Comparison of ENCODE assay signal across 9 cellular contexts in the genomic region with DNA sequence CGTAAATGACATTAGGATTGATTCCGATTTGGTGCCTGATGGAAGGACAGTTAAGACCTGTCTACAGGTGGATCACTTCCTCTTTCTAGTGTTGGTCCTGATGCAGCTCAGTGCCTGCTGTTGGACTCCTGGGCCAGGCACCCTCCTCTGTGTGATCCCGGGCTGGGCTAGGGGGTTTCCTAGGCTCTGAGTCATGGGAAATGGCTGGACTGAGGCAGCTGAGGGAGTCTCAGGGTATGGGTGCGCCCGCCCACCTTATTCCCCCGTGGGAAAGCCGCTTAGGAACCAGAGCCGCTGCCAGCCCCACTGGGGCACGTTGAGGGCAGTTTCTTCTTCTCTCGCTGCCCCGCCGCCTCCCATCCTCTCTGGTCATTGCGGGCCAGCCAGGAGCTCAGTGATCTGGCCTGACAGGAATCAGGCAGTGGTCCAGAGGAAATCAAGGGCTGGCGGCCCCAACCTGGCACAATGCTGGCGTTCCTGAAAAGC. TPM values are rescaled to one million over a fixed set of nuclear protein-coding genes. Genes with fewer than 3 reads are reported as not detected.
DNase-seq lines count a peak whose midpoint lies in the region; ATAC-seq lines count a peak whose summit lies in the region.
"Had no signal": no experiment of that assay in that cellular context is flagged by ENCODE, and none has a peak within 500 bp of the region (broad histone marks: within the 10 kb centered on the region; RNA-seq: fewer than 3 reads in every experiment).

No MANE protein-coding gene starts in this region.

- peaks cover 82% of the 10 kb centered on the region for H3K36me3 ChIP-seq in SJSA1

- peaks cover 60% of the 10 kb centered on the region for H3K4me1 ChIP-seq in SJSA1 (replicated peaks)

- H3K4me3 ChIP-seq in SJSA1 = no peak overlapping the region

- peak; percentile 47 for DNase-seq in activated T-cell treated with anti-CD3 and anti-CD28 coated beads, Interleukin-2, amount 50 U/mL, for 4 hours
- DNase-seq in activated T-cell treated with anti-CD3 and anti-CD28 coated beads for 4 hours (no peak), SJSA1 (ENCODE audit: low read depth in 1 of 2, low spot score in 2 of 2) (peak; percentile 80 to 87), inferior parietal cortex (ENCODE audit: extremely low spot score) (no peak), NCI-H1417 (lab: John Stamatoyannopoulos, UW) (no peak), RPMI8226 (no peak)
- DNase-seq in effector CD8-positive, alpha-beta T cell (lab: John Stamatoyannopoulos, UW) = peak; percentile 63
- peak; percentile 70 for DNase-seq in stimulated activated naive CD8-positive, alpha-beta T cell treated with anti-CD3 and anti-CD28 coated beads, Interleukin-15, Interleukin-2, amounts not matched to agents 100 U/mL and 50 U/mL, for 24 hours

- ATAC-seq in activated T-cell treated with anti-CD3 and anti-CD28 coated beads, Interleukin-2, amount 50 U/mL, for 4 hours = peak; percentile 5 to 23
- peak; percentile 24 for ATAC-seq in stimulated activated naive CD8-positive, alpha-beta T cell treated with anti-CD3 and anti-CD28 coated beads, Interleukin-15, Interleukin-2, amounts not matched to agents 100 U/mL and 50 U/mL, for 24 hours

- no peaks in the 10 kb centered on the region for H3K9me3 Mint-ChIP-seq in activated T-cell treated with anti-CD3 and anti-CD28 coated beads, Interleukin-2, amount 50 U/mL, for 4 hours

- H3K27me3 Mint-ChIP-seq in activated T-cell treated with anti-CD3 and anti-CD28 coated beads, Interleukin-2, amount 50 U/mL, for 4 hours (ENCODE audit: low read depth) = no peaks in the 10 kb centered on the region

- H3K27ac ChIP-seq in SJSA1 = peak overlapping the region; percentile 75
- H3K27ac ChIP-seq: HL-60 had no signal

- peaks cover 12% of the 10 kb centered on the region for H3K36me3 Mint-ChIP-seq in activated T-cell treated with anti-CD3 and anti-CD28 coated beads, Interleukin-2, amount 50 U/mL, for 4 hours (ENCODE audit: insufficient read depth)

- peaks cover 99% of the 10 kb centered on the region for H3K4me1 Mint-ChIP-seq in activated T-cell treated with anti-CD3 and anti-CD28 coated beads, Interleukin-2, amount 50 U/mL, for 4 hours (ENCODE audit: low read depth)

- peak overlapping the region; percentile 72 for H3K4me3 Mint-ChIP-seq in activated T-cell treated with anti-CD3 and anti-CD28 coated beads, Interleukin-2, amount 50 U/mL, for 4 hours

- H3K27me3 ChIP-seq in SJSA1 (replicated peaks) = no peaks in the 10 kb centered on the region

- H3K9me3 ChIP-seq in SJSA1 (replicated peaks) = no peaks in the 10 kb centered on the region

RNA-seq across cellular contexts. Expression of a gene that starts 12.9 kb away (rescaled TPM):
- 10 to 100 TPM; 34.4 to 49.7 (median 37.3) TPM for total RNA-seq in activated T-cell treated with anti-CD3 and anti-CD28 coated beads, Interleukin-2, amount 50 U/mL, for 4 hours
- total RNA-seq in SJSA1 (2014; rRNA removed; shearing (Covaris generic)) = 17.8 and 33.5 TPM in 2 replicates

RNA-seq across cellular contexts. Expression of a gene that starts 49.3 kb away (rescaled TPM):
- total RNA-seq in activated T-cell treated with anti-CD3 and anti-CD28 coated beads, Interleukin-2, amount 50 U/mL, for 4 hours = 100 to 1,000 TPM; 273 to 286 (median 282) TPM
- total RNA-seq in SJSA1 (2014; rRNA removed; shearing (Covaris generic)) = 636 and 814 TPM in 2 replicates

Comparison
In these comparisons a context has a peak if more than half of its experiments do, and no peak if none do; other contexts are left out.
1. DNase-seq: peak in activated T-cell treated with anti-CD3 and anti-CD28 coated beads, Interleukin-2, amount 50 U/mL, for 4 hours (single experiment), SJSA1 (2 of 2), effector CD8-positive, alpha-beta T cell (single experiment) and stimulated activated naive CD8-positive, alpha-beta T cell treated with anti-CD3 and anti-CD28 coated beads, Interleukin-15, Interleukin-2, amounts not matched to agents 100 U/mL and 50 U/mL, for 24 hours (single experiment); none in activated T-cell treated with anti-CD3 and anti-CD28 coated beads for 4 hours (single experiment), inferior parietal cortex (single experiment), NCI-H1417 (0 of 3) and RPMI8226 (single experiment).